In the genomic region with DNA sequence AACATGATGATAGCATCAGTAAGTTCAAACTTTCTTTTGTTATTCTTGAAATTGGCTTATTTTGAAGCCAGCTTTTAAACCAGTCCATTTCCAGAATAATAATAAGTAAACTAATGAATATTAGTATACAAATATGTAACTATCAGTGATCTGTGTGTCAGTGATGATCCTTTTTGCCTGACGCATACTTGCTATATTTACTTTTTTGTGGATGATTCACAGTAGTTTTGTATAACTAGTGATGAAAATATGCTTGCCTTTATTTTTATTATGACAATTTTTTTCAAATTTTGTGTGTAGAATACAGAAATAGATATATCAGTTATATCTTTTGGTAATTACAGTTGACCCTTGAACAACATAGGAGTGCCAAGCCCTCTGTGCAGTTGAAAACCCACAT, we compare ENCODE assay signal across 24 cellular contexts. TPM values are rescaled to one million over a fixed set of nuclear protein-coding genes. Genes with fewer than 3 reads are reported as not detected.
A peak's percentile ranks its signal among the peaks of the same experiment; 100 is the strongest.
DNase-seq lines count a peak whose midpoint lies in the region; ATAC-seq, FAIRE-seq and TF ChIP-seq lines count a peak whose summit lies in the region.
"Had no signal": no experiment of that assay in that cellular context is flagged by ENCODE, and none has a peak within 500 bp of the region (broad histone marks: within the 10 kb centered on the region; RNA-seq: fewer than 3 reads in every experiment).

No MANE protein-coding gene starts in this region.

- H3K27me3 Mint-ChIP-seq in activated CD4-positive, alpha-beta T cell treated with anti-CD3 and anti-CD28 coated beads, Interleukin-2, amount 10 ng/mL, durations not matched to agents 7 days and 5 days = no peaks in the 10 kb centered on the region

- no peaks in the 10 kb centered on the region for H3K9me3 ChIP-seq in IMR-90 (ENCODE audit: control insufficient read depth, insufficient read depth, low read length)
- H3K9me3 ChIP-seq in kidney (ENCODE audit: control insufficient read depth in 1 of 2, low read length in 2 of 2) = no peaks in the 10 kb centered on the region
- H3K9me3 ChIP-seq: A549, Caco-2 had no signal

- H3K36me3 Mint-ChIP-seq in activated CD4-positive, alpha-beta T cell treated with anti-CD3 and anti-CD28 coated beads, Interleukin-2, amount 10 ng/mL, durations not matched to agents 7 days and 5 days (ENCODE audit: low read depth) = peaks cover 32% of the 10 kb centered on the region

- no peak overlapping the region for H3K4ac ChIP-seq in IMR-90 (ENCODE audit: low read depth, low read length)

- H2AFZ ChIP-seq in IMR-90 (replicated peaks; ENCODE audit: low read length, poor library complexity) = no peak overlapping the region
- H2AFZ ChIP-seq: GM23248 had no signal

- H4K8ac ChIP-seq in IMR-90 (ENCODE audit: low read depth in 2 of 2, low read length in 2 of 2) = no peak overlapping the region

- H3K9me1 ChIP-seq in IMR-90 (ENCODE audit: insufficient read depth, low read length) = peaks cover 2% of the 10 kb centered on the region; the same call in 1 of the 2 replicates

- TF ChIP-seq POLR2A in IMR-90 (IDR thresholded peaks at IDR 0.05; ENCODE audit: low read depth, low read length) = no peak
- no peak for TF ChIP-seq POLR2A in GM12892 (IDR thresholded peaks at IDR 0.05; ENCODE audit: low read depth, low read length)

- H3K23ac ChIP-seq in IMR-90 (ENCODE audit: low read depth, low read length) = no peak overlapping the region

- dilution Hi-C loops in IMR-90 (cut with HindIII; ENCODE audit: low sequenced_read_pairs, unreplicated experiment) = no loop called here

- no peaks in the 10 kb centered on the region for H4K20me1 ChIP-seq in IMR-90 (ENCODE audit: insufficient read depth, low read length)

- H2AK5ac ChIP-seq in IMR-90 (ENCODE audit: low read depth, low read length) = no peak overlapping the region

- H2BK120ac ChIP-seq in IMR-90 (ENCODE audit: low read depth, low read length) = no peak overlapping the region

- H3K4me1 ChIP-seq in IMR-90 (ENCODE audit: control insufficient read depth, insufficient read depth, low read length) (no peaks in the 10 kb centered on the region), kidney (ENCODE audit: control insufficient read depth in 1 of 2, insufficient read depth in 1 of 2, low read depth in 1 of 2, low read length in 2 of 2) (no peaks in the 10 kb centered on the region)
- H3K4me1 ChIP-seq: Caco-2 had no signal

- WGBS in IMR-90 (ENCODE audit: extremely low coverage in 2 of 2, insufficient read length in 1 of 2), 2 experiments = no CpG with 5 or more reads among the region's 1 CpG

- intact Hi-C loops in IMR-90 (cut with micrococcal nuclease) = loop anchor here (5.0 kb wide), 1 partner anchor 35 kb away; no protein-coding TSS in a partner anchor
- intact Hi-C loops in kidney (cut with DNase I) = no loop called here
- intact Hi-C loops in left cardiac atrium (cut with DNase I) = no loop called here

- no peak for TF ChIP-seq RAD21 in IMR-90 (IDR thresholded peaks at IDR 0.05; ENCODE audit: low read length)

- POLR2A ChIA-PET in IMR-90 (lab: Charles Lee; ENCODE audit: unreplicated experiment) = no interaction called here
- POLR2A ChIA-PET in activated CD4-positive, alpha-beta T cell treated with anti-CD3 and anti-CD28 coated beads, Interleukin-2, amount 10 ng/mL, durations not matched to agents 7 days and 5 days (lab: Charles Lee) = no interaction called here

- no peak overlapping the region for H3K56ac ChIP-seq in IMR-90 (ENCODE audit: extremely low read depth, insufficient read depth, low read length)

- DNase-seq in EL (peak; percentile 20), IMR-90 (peak; percentile 33), bronchial epithelial cell (ENCODE audit: low read depth) (peak; percentile 7), kidney (no peak), left cardiac atrium (no peak), GM12892 (ENCODE audit: insufficient read length) (no peak)
- no peak for DNase-seq in activated CD4-positive, alpha-beta T cell treated with anti-CD3 and anti-CD28 coated beads, Interleukin-2, amount 10 ng/mL, durations not matched to agents 7 days and 5 days
- DNase-seq: 8988T; ACHN; C1 segment of cervical spinal cord; Caco-2; CD8-positive, alpha-beta T cell; DMS153; DND-41; GF-D8; GM23248; H7 had no signal

- no peak overlapping the region for H3K9ac ChIP-seq in IMR-90 (ENCODE audit: low read depth, low read length)
- no peak overlapping the region for H3K9ac ChIP-seq in kidney (ENCODE audit: low read length in 2 of 2)
- H3K9ac ChIP-seq: GM23248 had no signal

- H3K27me3 ChIP-seq in IMR-90 (ENCODE audit: control insufficient read depth, insufficient read depth, low read length) (no peaks in the 10 kb centered on the region), bronchial epithelial cell (ENCODE audit: control insufficient read depth, insufficient read depth, low read length) (no peaks in the 10 kb centered on the region)

- in situ Hi-C loops in IMR-90 (cut with MboI; ENCODE audit: low sequenced_read_pairs) = no loop called here

- no TSS peak for BruUV-seq in IMR-90 (replicated peaks; lab: Mats Ljungman, UMichigan)

- FAIRE-seq in bronchial epithelial cell (lab: Jason Lieb, UNC) = no peak
- FAIRE-seq in kidney (lab: Jason Lieb, UNC) = peak; percentile 11
- no peak for FAIRE-seq in GM12892 (lab: Jason Lieb, UNC)
- FAIRE-seq: A549, GM12891, H1 had no signal

- H3K4me3 ChIP-seq in IMR-90 (ENCODE audit: insufficient read depth, low read depth, low read length) (no peak overlapping the region), bronchial epithelial cell (ENCODE audit: low read depth, low read length) (no peak overlapping the region), kidney (ENCODE audit: low read length in 2 of 2) (no peak overlapping the region)
- H3K4me3 ChIP-seq: A549, GM23248 had no signal

- peaks cover 8% of the 10 kb centered on the region for H3K4me1 Mint-ChIP-seq in activated CD4-positive, alpha-beta T cell treated with anti-CD3 and anti-CD28 coated beads, Interleukin-2, amount 10 ng/mL, durations not matched to agents 7 days and 5 days

- H2AK9ac ChIP-seq in IMR-90 (replicated peaks; ENCODE audit: low read depth, low read length, poor library complexity) = no peak overlapping the region

- H3K18ac ChIP-seq in IMR-90 (ENCODE audit: low read depth, low read length) = no peak overlapping the region

- H2BK20ac ChIP-seq in IMR-90 (ENCODE audit: low read depth, low read length) = no peak overlapping the region

- H4K5ac ChIP-seq in IMR-90 (ENCODE audit: low read depth, low read length) = no peak overlapping the region

- no peak overlapping the region for H4K91ac ChIP-seq in IMR-90 (ENCODE audit: insufficient read depth, low read depth, low read length)

- H3K14ac ChIP-seq in IMR-90 (replicated peaks; ENCODE audit: low read depth, low read length) = no peak overlapping the region

- TF ChIP-seq CTCF in IMR-90 (conservative IDR thresholded peaks at IDR 0.05; ENCODE audit: low read depth, low read length) (no peak), bronchial epithelial cell (IDR thresholded peaks at IDR 0.05; ENCODE audit: insufficient read depth, low read length, severe bottlenecking) (no peak), kidney (IDR thresholded peaks at IDR 0.05; ENCODE audit: borderline replicate concordance, extremely low read depth, insufficient read depth) (no peak)

- H3K4me2 ChIP-seq in IMR-90 (ENCODE audit: low read depth, low read length) = no peak overlapping the region
- H3K4me2 ChIP-seq: A549 had no signal

- CTCF ChIA-PET in IMR-90 (lab: Yijun Ruan, JAX) = interaction anchor here (0.5 kb wide), 1 partner anchor 14 kb away, joined by 3 read pairs; no protein-coding TSS in a partner anchor
- CTCF ChIA-PET in activated CD4-positive, alpha-beta T cell treated with anti-CD3 and anti-CD28 coated beads, Interleukin-2, amount 10 ng/mL, durations not matched to agents 7 days and 5 days (lab: Charles Lee) = no interaction called here

- no peak overlapping the region for H3K27ac Mint-ChIP-seq in activated CD4-positive, alpha-beta T cell treated with anti-CD3 and anti-CD28 coated beads, Interleukin-2, amount 10 ng/mL, durations not matched to agents 7 days and 5 days
- H3K27ac Mint-ChIP-seq: CD8-positive, alpha-beta T cell had no signal

- no peak overlapping the region for H2BK15ac ChIP-seq in IMR-90 (ENCODE audit: low read depth, low read length)

- no peak overlapping the region for H3K4me3 Mint-ChIP-seq in activated CD4-positive, alpha-beta T cell treated with anti-CD3 and anti-CD28 coated beads, Interleukin-2, amount 10 ng/mL, durations not matched to agents 7 days and 5 days
- H3K4me3 Mint-ChIP-seq: CD8-positive, alpha-beta T cell had no signal

- H3K79me1 ChIP-seq in IMR-90 (ENCODE audit: low read depth in 1 of 2, low read length in 2 of 2) = 0 out of 4 replicates have a peak, but pooled peaks cover 0 to 3% of the 10 kb centered on the region in 2 experiments

- ATAC-seq in IMR-90 (ENCODE audit: low read depth) = peak; percentile 51
- no peak for ATAC-seq in left cardiac atrium
- ATAC-seq in GM21381 (IDR thresholded peaks at IDR 0.05; ENCODE audit: unreplicated experiment) = no peak
- ATAC-seq: A549; CD8-positive, alpha-beta T cell; HCT116 had no signal

- no peak overlapping the region for H2BK5ac ChIP-seq in IMR-90 (ENCODE audit: low read depth, low read length, poor library complexity, severe bottlenecking)

- H3K9me3 Mint-ChIP-seq in activated CD4-positive, alpha-beta T cell treated with anti-CD3 and anti-CD28 coated beads, Interleukin-2, amount 10 ng/mL, durations not matched to agents 7 days and 5 days = peaks cover 5% of the 10 kb centered on the region
- H3K9me3 Mint-ChIP-seq: CD8-positive, alpha-beta T cell had no signal

- H3K36me3 ChIP-seq in IMR-90 (ENCODE audit: control insufficient read depth, insufficient read depth, low read length) (peaks cover 12% of the 10 kb centered on the region), bronchial epithelial cell (ENCODE audit: control insufficient read depth, insufficient read depth, low read length) (peaks cover 1% of the 10 kb centered on the region), kidney (ENCODE audit: control insufficient read depth in 1 of 2, insufficient read depth in 2 of 2, low read length in 2 of 2) (peaks cover 3 to 23% of the 10 kb centered on the region in 2 donors)

- H3K27ac ChIP-seq in IMR-90 (ENCODE audit: insufficient read depth, low read length) (no peak overlapping the region), kidney (ENCODE audit: low read depth in 2 of 2, low read length in 2 of 2) (no peak overlapping the region)
- H3K27ac ChIP-seq: A549, GM23248 had no signal

RNA-seq across cellular contexts. Expression of gene USP53, which starts 49.5 kb away (rescaled TPM):
- total RNA-seq in IMR-90 (2012; rRNA removed) (24.0 and 34.7 TPM in 2 replicates), bronchial epithelial cell (26.6 and 30.1 TPM in 2 replicates), kidney (59.9 TPM), left cardiac atrium (10 to 100 TPM; 36.1 to 43.0 TPM)
- polyA plus RNA-seq in IMR-90 (2012; rRNA removed) (7.6 and 11.2 TPM in 2 replicates), kidney (ENCODE audit: insufficient read depth, low read depth, low replicate concordance) (8.4 TPM)
- 1.5 and 2.7 TPM in 2 replicates for polyA plus RNA-seq in IMR-90 (2012; cell fraction: cytosol; rRNA removed)
- 2.8 and 32.8 TPM in 2 replicates for polyA plus RNA-seq in IMR-90 (2012; cell fraction: nucleus; rRNA removed; ENCODE audit: low replicate concordance)
- total RNA-seq in activated CD4-positive, alpha-beta T cell treated with anti-CD3 and anti-CD28 coated beads, Interleukin-2, amount 10 ng/mL, durations not matched to agents 7 days and 5 days = 1 to 10 TPM; 6.7 to 6.9 TPM
- polyA plus RNA-seq in GM12892 (2012; ENCODE audit: missing spikeins) = 2.7 TPM

RNA-seq across cellular contexts. Expression of gene FABP2, which starts 60.0 kb away (rescaled TPM):
- total RNA-seq in IMR-90 (2012; rRNA removed) (not detected in 2 replicates), bronchial epithelial cell (not detected in 2 replicates), kidney (not detected), left cardiac atrium (not detected)
- polyA plus RNA-seq in IMR-90 (2012; rRNA removed) (not detected in 2 replicates), kidney (ENCODE audit: insufficient read depth, low read depth, low replicate concordance) (not detected)
- polyA plus RNA-seq in IMR-90 (2012; cell fraction: cytosol; rRNA removed) = not detected in 2 replicates
- not detected in 2 replicates for polyA plus RNA-seq in IMR-90 (2012; cell fraction: nucleus; rRNA removed; ENCODE audit: low replicate concordance)
- not detected for total RNA-seq in activated CD4-positive, alpha-beta T cell treated with anti-CD3 and anti-CD28 coated beads, Interleukin-2, amount 10 ng/mL, durations not matched to agents 7 days and 5 days
- not detected for polyA plus RNA-seq in GM12892 (2012; ENCODE audit: missing spikeins)
- total RNA-seq: Caco-2; CD8-positive, alpha-beta T cell; G401; GM23248; H1; H7 had no signal
- polyA plus RNA-seq: A549, BJ, GM23248, H1 had no signal

Comparison
In these comparisons a context has a peak if more than half of its experiments do, and no peak if none do; other contexts are left out.
1. DNase-seq: peak in EL (single experiment), IMR-90 (single experiment) and bronchial epithelial cell (single experiment); none in kidney (single experiment), activated CD4-positive, alpha-beta T cell treated with anti-CD3 and anti-CD28 coated beads, Interleukin-2, amount 10 ng/mL, durations not matched to agents 7 days and 5 days (single experiment), left cardiac atrium (single experiment) and GM12892 (single experiment).